ENCODE assay signal across 2 cellular contexts in genomic region chr3:195708066-195708465, GRCh38.
TF ChIP-seq lines count a peak whose summit lies in the region.

No MANE protein-coding gene starts in this region.

TF ChIP-seq in IMR-90, 13 proteins besides CTCF, POLR2A, EP300 and RAD21:
- TF ChIP-seq CHD1 (IDR thresholded peaks at IDR 0.05; ENCODE audit: low read depth, low read length): no peak

TF ChIP-seq in H1, 55 proteins besides CTCF, POLR2A, EP300 and RAD21:
- no peak for TF ChIP-seq SAP30 (IDR thresholded peaks at IDR 0.05; ENCODE audit: insufficient read depth, insufficient replicate concordance, low read length)
- no peak for TF ChIP-seq RXRA (IDR thresholded peaks at IDR 0.05; ENCODE audit: insufficient read depth, low read depth, low read length)
- no peak for TF ChIP-seq SRF (IDR thresholded peaks at IDR 0.05; ENCODE audit: low read depth, low read length)
- TF ChIP-seq EZH2 (IDR thresholded peaks at IDR 0.05; ENCODE audit: low read depth, low read length, severe bottlenecking): no peak
- TF ChIP-seq TEAD4 (IDR thresholded peaks at IDR 0.05; ENCODE audit: low read depth, low read length): no peak
- no peak for TF ChIP-seq TAF7 (optimal IDR thresholded peaks at IDR 0.05; ENCODE audit: borderline replicate concordance, low read depth, low read length)
- no peak for TF ChIP-seq TAF1 (IDR thresholded peaks at IDR 0.05; ENCODE audit: low read depth, low read length)
- no peak for TF ChIP-seq KDM4A (IDR thresholded peaks at IDR 0.05; ENCODE audit: low read depth, low read length, severe bottlenecking)
- no peak for TF ChIP-seq ZNF274 (IDR thresholded peaks at IDR 0.05; ENCODE audit: borderline replicate concordance, extremely low read depth, low read length)
- TF ChIP-seq BRCA1 (IDR thresholded peaks at IDR 0.05; ENCODE audit: low read depth, low read length): no peak
- TF ChIP-seq JUND (IDR thresholded peaks at IDR 0.05; ENCODE audit: low read length): no peak
- TF ChIP-seq SP1 (IDR thresholded peaks at IDR 0.05; ENCODE audit: low read depth, low read length): no peak
- TF ChIP-seq EGR1 (IDR thresholded peaks at IDR 0.05; ENCODE audit: borderline replicate concordance, low read depth, low read length): no peak
- no peak for TF ChIP-seq CTBP2 (IDR thresholded peaks at IDR 0.05; ENCODE audit: borderline replicate concordance, insufficient read depth, insufficient read length, low read length)
- TF ChIP-seq SIN3A (conservative IDR thresholded peaks at IDR 0.05 in 1 of 2, IDR thresholded peaks at IDR 0.05 in 1 of 2; ENCODE audit: low read depth in 1 of 2, low read length in 2 of 2): no peak
- no peak for TF ChIP-seq USF2 (IDR thresholded peaks at IDR 0.05; ENCODE audit: low read length)
- TF ChIP-seq KDM5A (IDR thresholded peaks at IDR 0.05; ENCODE audit: low read length): no peak
- no peak for TF ChIP-seq BCL11A (IDR thresholded peaks at IDR 0.05; ENCODE audit: low read depth in 2 of 2, low read length in 2 of 2)
- TF ChIP-seq CBX5 (IDR thresholded peaks at IDR 0.05; ENCODE audit: low read depth, low read length): no peak
